ENCODE assay signal across 24 cellular contexts in the genomic region with DNA sequence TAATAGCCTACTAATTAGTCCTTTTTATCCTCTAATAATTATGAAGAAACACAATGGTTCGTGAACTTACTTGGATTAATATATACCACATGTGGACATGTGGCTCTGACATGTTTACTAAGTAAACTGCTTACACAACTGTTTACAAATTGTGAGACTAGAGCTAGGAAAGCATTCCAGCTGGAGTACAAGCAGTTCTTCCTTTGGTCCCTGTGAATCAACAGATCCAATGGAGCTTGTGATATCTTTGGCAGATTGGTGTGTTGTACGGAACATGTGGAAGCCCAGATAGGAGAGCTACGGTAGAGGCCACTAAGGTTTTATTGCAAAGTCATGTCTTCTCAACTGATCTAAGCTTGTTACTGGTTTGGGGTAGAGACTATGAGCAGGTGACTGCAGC.
"Had no signal": no experiment of that assay in that cellular context is flagged by ENCODE, and none has a peak within 500 bp of the region (broad histone marks: within the 10 kb centered on the region; RNA-seq: fewer than 3 reads in every experiment).

No MANE protein-coding gene starts in this region.

- H3K36me3 ChIP-seq: esophagus muscularis mucosa, heart right ventricle, prostate gland, right atrium auricular region, sigmoid colon, stomach, tibial artery had no signal

- DNase-seq: dermis blood vessel endothelial cell; effector memory CD8-positive, alpha-beta T cell; foreskin keratinocyte; glutamatergic neuron; heart right ventricle; hypothalamus; mammary epithelial cell; naive thymus-derived CD8-positive, alpha-beta T cell; nephron progenitor cell; nucleus accumbens; sigmoid colon; stimulated activated CD4-positive, alpha-beta T cell treated with anti-CD3 and anti-CD28 coated beads, Interleukin-2, amount 100 ng/mL, for 24 hours; stimulated activated CD4-positive, alpha-beta T cell treated with anti-CD3 and anti-CD28 coated beads, Interleukin-4, amount 100 ng/mL, for 24 hours; stimulated activated naive CD4-positive, alpha-beta T cell treated with Interleukin-2 at 50 U/mL for 16 hours; stomach; tibial artery had no signal

- H3K9me3 ChIP-seq: esophagus muscularis mucosa, heart right ventricle, prostate gland, right atrium auricular region, sigmoid colon, tibial artery had no signal

- H3K9me3 Mint-ChIP-seq: effector memory CD8-positive, alpha-beta T cell; type B pancreatic cell had no signal

- H3K4me1 Mint-ChIP-seq: naive thymus-derived CD8-positive, alpha-beta T cell; nephron progenitor cell; stimulated activated effector memory CD8-positive, alpha-beta T cell treated with anti-CD3 and anti-CD28 coated beads, Interleukin-12 subunit alpha, Interleukin-12 subunit beta, amount 100 ng/mL, for 72 hours had no signal

- H3K27me3 ChIP-seq: esophagus muscularis mucosa, foreskin keratinocyte, heart right ventricle, right atrium auricular region, sigmoid colon, stomach, tibial artery had no signal

- H3K27me3 Mint-ChIP-seq: effector memory CD8-positive, alpha-beta T cell; naive thymus-derived CD8-positive, alpha-beta T cell; type B pancreatic cell had no signal

- H3K27ac ChIP-seq: coronary artery, epithelial cell of prostate, esophagus muscularis mucosa, foreskin keratinocyte, heart right ventricle, prostate gland, right atrium auricular region, sigmoid colon, tibial artery had no signal

- H3K36me3 Mint-ChIP-seq: naive thymus-derived CD8-positive, alpha-beta T cell; stimulated activated effector memory CD8-positive, alpha-beta T cell treated with anti-CD3 and anti-CD28 coated beads, Interleukin-12 subunit alpha, Interleukin-12 subunit beta, amount 100 ng/mL, for 72 hours; type B pancreatic cell had no signal

- H3K27ac Mint-ChIP-seq: effector memory CD8-positive, alpha-beta T cell; naive thymus-derived CD8-positive, alpha-beta T cell; nephron progenitor cell; stimulated activated effector memory CD8-positive, alpha-beta T cell treated with anti-CD3 and anti-CD28 coated beads, Interleukin-12 subunit alpha, Interleukin-12 subunit beta, amount 100 ng/mL, for 72 hours; type B pancreatic cell had no signal

- FAIRE-seq: keratinocyte had no signal

- ATAC-seq: effector memory CD8-positive, alpha-beta T cell; foreskin keratinocyte; heart right ventricle; naive thymus-derived CD8-positive, alpha-beta T cell; stimulated activated effector memory CD8-positive, alpha-beta T cell treated with anti-CD3 and anti-CD28 coated beads, Interleukin-12 subunit alpha, Interleukin-12 subunit beta, amount 100 ng/mL, for 72 hours had no signal

- H3K4me3 ChIP-seq: coronary artery, esophagus muscularis mucosa, heart right ventricle, prostate gland, right atrium auricular region, sigmoid colon, stomach, tibial artery had no signal

- H3K4me1 ChIP-seq: esophagus muscularis mucosa, foreskin keratinocyte, prostate gland, right atrium auricular region, sigmoid colon, stomach, tibial artery had no signal

- H3K4me3 Mint-ChIP-seq: effector memory CD8-positive, alpha-beta T cell; naive thymus-derived CD8-positive, alpha-beta T cell; nephron progenitor cell; stimulated activated effector memory CD8-positive, alpha-beta T cell treated with anti-CD3 and anti-CD28 coated beads, Interleukin-12 subunit alpha, Interleukin-12 subunit beta, amount 100 ng/mL, for 72 hours; type B pancreatic cell had no signal
